8 cellular contexts compared by ENCODE assay signal in the genomic region with DNA sequence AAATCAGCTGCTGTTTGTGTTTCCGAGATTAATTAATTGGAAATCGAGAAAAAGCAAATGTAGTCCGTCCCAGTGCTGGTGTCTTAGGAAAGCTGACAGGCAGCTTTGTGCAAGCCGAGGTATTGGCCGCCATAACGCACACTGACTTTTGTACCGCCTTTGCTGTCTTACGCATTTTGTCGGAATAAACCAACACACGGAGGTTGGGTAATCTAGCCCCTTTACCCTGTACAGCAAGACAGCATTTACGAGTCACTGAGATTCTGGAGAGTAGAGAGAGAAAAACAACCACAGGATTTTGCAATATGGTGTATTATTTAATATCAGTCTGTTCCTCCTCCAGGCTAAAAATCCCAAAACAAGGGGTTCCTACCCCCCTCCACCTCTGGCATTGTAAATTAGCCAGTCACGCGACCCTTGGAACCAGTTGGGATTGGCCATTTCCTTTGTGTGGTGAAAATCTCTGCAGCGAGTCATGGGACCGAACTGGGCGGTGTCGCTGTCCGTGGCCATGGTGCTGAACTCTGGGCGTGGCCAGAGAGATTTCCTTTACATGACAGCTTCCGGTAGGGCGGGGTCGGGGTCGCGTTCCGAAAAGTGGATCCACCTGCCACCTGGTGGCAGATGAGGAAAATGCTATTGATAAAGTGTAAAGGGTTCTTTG. TPM values are rescaled to one million over a fixed set of nuclear protein-coding genes. Genes with fewer than 3 reads are reported as not detected.
A peak's percentile ranks its signal among the peaks of the same experiment; 100 is the strongest.
DNase-seq lines count a peak whose midpoint lies in the region; ATAC-seq and TF ChIP-seq lines count a peak whose summit lies in the region.

No MANE protein-coding gene starts in this region.

- H3K27me3 ChIP-seq in BE2C = no peaks in the 10 kb centered on the region
- no peaks in the 10 kb centered on the region for H3K27me3 ChIP-seq in SJSA1 (replicated peaks)
- H3K27me3 ChIP-seq in transverse colon = no peaks in the 10 kb centered on the region

- TF ChIP-seq CTCF in BE2C (IDR thresholded peaks at IDR 0.05; ENCODE audit: low read depth, low read length) (peak; percentile 75), omental fat pad (IDR thresholded peaks at IDR 0.05) (peak in 1 of 3 donors; percentile 40), transverse colon (IDR thresholded peaks at IDR 0.05) (peak; percentile 52 to 62 (median 56))

- TF ChIP-seq POLR2A in transverse colon (IDR thresholded peaks at IDR 0.05) = peak; percentile 15

- H3K9me3 Mint-ChIP-seq in activated naive CD4-positive, alpha-beta T cell treated with anti-CD3 and anti-CD28 coated beads, Interleukin-2, amount 50 U/mL, for 72 hours = peaks cover 6 to 7% of the 10 kb centered on the region in 2 donors

- H3K4me1 ChIP-seq in BE2C (no peaks in the 10 kb centered on the region; the same call in 1 of the 2 replicates), SJSA1 (replicated peaks) (no peaks in the 10 kb centered on the region), transverse colon (peaks cover 0 to 4% (median 0%) of the 10 kb centered on the region in 4 donors)

- in situ Hi-C loops in transverse colon (cut with MboI; ENCODE audit: low pct_ligation_motif_present in 1 of 4, low pct_unique_long_range_greater_than_20kb in 1 of 4, low sequenced_read_pairs in 3 of 4) = no loop called here

- WGBS in transverse colon (ENCODE audit: low coverage in 1 of 2), 2 donors = 18 to 20% methylated on average over 7 to 25 of the region's 25 CpGs

- intact Hi-C loops in Right ventricle myocardium superior (cut with DNase I) (loop anchor here (10.0 kb wide), 1 partner anchor 666 kb away; no protein-coding TSS in a partner anchor), transverse colon (cut with DNase I; ENCODE audit: low total_unique reads) (loop anchor here (5.0 kb wide), 1 partner anchor 114 kb away; a partner anchor contains a TSS)

- no peaks in the 10 kb centered on the region for H3K36me3 Mint-ChIP-seq in activated naive CD4-positive, alpha-beta T cell treated with anti-CD3 and anti-CD28 coated beads, Interleukin-2, amount 50 U/mL, for 72 hours

- no peak for TF ChIP-seq EP300 in transverse colon (IDR thresholded peaks at IDR 0.05; ENCODE audit: low read depth)

- DNase-seq in BE2C (peak; percentile 99), MV-4-11 (lab: John Stamatoyannopoulos, UW) (peak; percentile 79), SJSA1 (ENCODE audit: low read depth in 1 of 2, low spot score in 2 of 2) (peak; percentile 37 to 79), Right ventricle myocardium superior (peak; percentile 92), omental fat pad (ENCODE audit: low spot score) (peak; percentile 90), transverse colon (peak; percentile 80)
- DNase-seq in activated naive CD4-positive, alpha-beta T cell treated with anti-CD3 and anti-CD28 coated beads, Interleukin-2, amount 50 U/mL, for 72 hours (ENCODE audit: low spot score in 2 of 2) = peak; percentile 55 to 77

- H3K9me3 ChIP-seq in BE2C (no peaks in the 10 kb centered on the region), SJSA1 (replicated peaks) (peaks cover 8% of the 10 kb centered on the region), transverse colon (no peaks in the 10 kb centered on the region)

- peak; percentile 95 for ATAC-seq in GM21360 (IDR thresholded peaks at IDR 0.05; ENCODE audit: unreplicated experiment)
- ATAC-seq in activated naive CD4-positive, alpha-beta T cell treated with anti-CD3 and anti-CD28 coated beads, Interleukin-2, amount 50 U/mL, for 72 hours = peak; percentile 62 to 79
- ATAC-seq in Right ventricle myocardium superior (ENCODE audit: poor library complexity) = peak; percentile 97
- peak; percentile 99 for ATAC-seq in omental fat pad (ENCODE audit: low FRiP score)

- peak overlapping the region; percentile 74 for H3K4me3 ChIP-seq in BE2C (ENCODE audit: low read depth, low read length)
- H3K4me3 ChIP-seq in SJSA1 = no peak overlapping the region
- H3K4me3 ChIP-seq in transverse colon = peak overlapping the region in 3 of 4 donors; percentile 3 to 29 (median 10)

- H3K36me3 ChIP-seq in BE2C (no peaks in the 10 kb centered on the region), SJSA1 (no peaks in the 10 kb centered on the region), transverse colon (no peaks in the 10 kb centered on the region)

- H3K27ac ChIP-seq in SJSA1 (no peak overlapping the region), transverse colon (peak overlapping the region in 2 of 4 donors; percentile 6 to 36)

- H3K27ac Mint-ChIP-seq in activated naive CD4-positive, alpha-beta T cell treated with anti-CD3 and anti-CD28 coated beads, Interleukin-2, amount 50 U/mL, for 72 hours = no peak overlapping the region

RNA-seq across cellular contexts. Expression of a gene that starts 10.3 kb away (rescaled TPM):
- not detected for polyA plus RNA-seq in BE2C (2012; ENCODE audit: insufficient read depth, insufficient read length, low read depth)
- total RNA-seq in SJSA1 (2014; rRNA removed; shearing (Covaris generic)) = not detected in 2 replicates
- total RNA-seq in activated naive CD4-positive, alpha-beta T cell treated with anti-CD3 and anti-CD28 coated beads, Interleukin-2, amount 50 U/mL, for 72 hours = not detected
- total RNA-seq in Right ventricle myocardium superior (not detected), omental fat pad (under 1 TPM in 2 of 4 donors, not detected in 2; under 0.01 to 0.09 TPM), transverse colon (not detected)

RNA-seq across cellular contexts. Expression of a gene that starts 53.5 kb away (rescaled TPM):
- 14.2 TPM for polyA plus RNA-seq in BE2C (2012; ENCODE audit: insufficient read depth, insufficient read length, low read depth)
- total RNA-seq in SJSA1 (2014; rRNA removed; shearing (Covaris generic)) = 5.4 and 7.6 TPM in 2 replicates
- total RNA-seq in activated naive CD4-positive, alpha-beta T cell treated with anti-CD3 and anti-CD28 coated beads, Interleukin-2, amount 50 U/mL, for 72 hours = not detected
- total RNA-seq in Right ventricle myocardium superior = 2.0 TPM
- total RNA-seq in omental fat pad = 1 to 10 TPM; 2.2 to 4.9 (median 2.8) TPM
- total RNA-seq in transverse colon = 1 to 10 TPM in 3 of 4 donors, under 1 TPM in 1; 0.80 to 1.9 (median 1.2) TPM

RNA-seq across cellular contexts. Expression of a gene that starts 59.4 kb away (rescaled TPM):
- polyA plus RNA-seq in BE2C (2012; ENCODE audit: insufficient read depth, insufficient read length, low read depth) = 2.3 TPM
- 0.37 and 1.2 TPM in 2 replicates for total RNA-seq in SJSA1 (2014; rRNA removed; shearing (Covaris generic))
- total RNA-seq in activated naive CD4-positive, alpha-beta T cell treated with anti-CD3 and anti-CD28 coated beads, Interleukin-2, amount 50 U/mL, for 72 hours = not detected
- total RNA-seq in Right ventricle myocardium superior (1.4 TPM), omental fat pad (1 to 10 TPM; 1.4 to 4.4 (median 1.9) TPM), transverse colon (under 1 TPM in 3 of 4 donors, not detected in 1; 0.64 to 0.82 (median 0.80) TPM)
